1 cellular context compared by ENCODE assay signal in the genomic region with DNA sequence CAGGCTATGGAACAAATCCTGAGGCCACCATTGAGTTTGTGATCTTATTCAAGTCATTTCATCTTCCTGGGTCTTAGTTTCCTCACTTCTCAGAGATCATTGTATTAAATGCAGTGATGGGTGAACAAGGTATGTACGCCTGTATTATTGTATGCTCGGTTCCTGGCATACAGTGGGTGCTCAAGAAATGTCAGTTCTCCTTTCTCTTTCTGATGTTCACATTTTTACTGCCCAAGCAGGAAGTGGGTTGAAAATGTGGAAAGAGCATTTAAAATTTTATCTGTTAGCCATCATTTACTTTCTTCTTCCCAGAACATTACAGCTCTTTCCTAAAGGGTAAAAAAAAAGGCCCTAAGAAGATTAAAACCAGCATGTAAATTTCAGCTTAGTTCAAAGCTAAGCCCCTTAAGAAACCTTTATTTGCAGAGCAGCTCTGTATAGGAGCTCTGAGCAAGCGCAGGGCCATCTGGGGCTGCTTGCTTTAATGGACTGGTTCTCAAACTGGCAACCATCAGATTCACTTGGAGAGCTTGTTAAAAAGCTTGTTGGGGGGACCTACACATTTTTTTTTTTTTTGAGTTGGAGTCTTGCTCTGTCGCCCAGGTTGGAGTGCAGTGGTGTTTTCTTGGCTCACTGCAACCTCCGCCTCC.
TF ChIP-seq lines count a peak whose summit lies in the region.

No MANE protein-coding gene starts in this region.

TF ChIP-seq in K562, 482 proteins besides CTCF, POLR2A, EP300 and RAD21 (continued from another document):
- TF ChIP-seq, protein P1, sequence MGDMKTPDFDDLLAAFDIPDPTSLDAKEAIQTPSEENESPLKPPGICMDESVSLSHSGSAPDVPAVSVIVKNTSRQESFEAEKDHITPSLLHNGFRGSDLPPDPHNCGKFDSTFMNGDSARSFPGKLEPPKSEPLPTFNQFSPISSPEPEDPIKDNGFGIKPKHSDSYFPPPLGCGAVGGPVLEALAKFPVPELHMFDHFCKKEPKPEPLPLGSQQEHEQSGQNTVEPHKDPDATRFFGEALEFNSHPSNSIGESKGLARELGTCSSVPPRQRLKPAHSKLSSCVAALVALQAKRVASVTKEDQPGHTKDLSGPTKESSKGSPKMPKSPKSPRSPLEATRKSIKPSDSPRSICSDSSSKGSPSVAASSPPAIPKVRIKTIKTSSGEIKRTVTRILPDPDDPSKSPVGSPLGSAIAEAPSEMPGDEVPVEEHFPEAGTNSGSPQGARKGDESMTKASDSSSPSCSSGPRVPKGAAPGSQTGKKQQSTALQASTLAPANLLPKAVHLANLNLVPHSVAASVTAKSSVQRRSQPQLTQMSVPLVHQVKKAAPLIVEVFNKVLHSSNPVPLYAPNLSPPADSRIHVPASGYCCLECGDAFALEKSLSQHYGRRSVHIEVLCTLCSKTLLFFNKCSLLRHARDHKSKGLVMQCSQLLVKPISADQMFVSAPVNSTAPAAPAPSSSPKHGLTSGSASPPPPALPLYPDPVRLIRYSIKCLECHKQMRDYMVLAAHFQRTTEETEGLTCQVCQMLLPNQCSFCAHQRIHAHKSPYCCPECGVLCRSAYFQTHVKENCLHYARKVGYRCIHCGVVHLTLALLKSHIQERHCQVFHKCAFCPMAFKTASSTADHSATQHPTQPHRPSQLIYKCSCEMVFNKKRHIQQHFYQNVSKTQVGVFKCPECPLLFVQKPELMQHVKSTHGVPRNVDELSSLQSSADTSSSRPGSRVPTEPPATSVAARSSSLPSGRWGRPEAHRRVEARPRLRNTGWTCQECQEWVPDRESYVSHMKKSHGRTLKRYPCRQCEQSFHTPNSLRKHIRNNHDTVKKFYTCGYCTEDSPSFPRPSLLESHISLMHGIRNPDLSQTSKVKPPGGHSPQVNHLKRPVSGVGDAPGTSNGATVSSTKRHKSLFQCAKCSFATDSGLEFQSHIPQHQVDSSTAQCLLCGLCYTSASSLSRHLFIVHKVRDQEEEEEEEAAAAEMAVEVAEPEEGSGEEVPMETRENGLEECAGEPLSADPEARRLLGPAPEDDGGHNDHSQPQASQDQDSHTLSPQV (IDR thresholded peaks at IDR 0.05), result no peak
